Comparison of ENCODE assay signal across 13 cellular contexts in genomic region chr9:132973713-132974112, GRCh38. TPM values are rescaled to one million over a fixed set of nuclear protein-coding genes. Genes with fewer than 3 reads are reported as not detected.
DNase-seq lines count a peak whose midpoint lies in the region; ATAC-seq and TF ChIP-seq lines count a peak whose summit lies in the region.
"Had no signal": no experiment of that assay in that cellular context is flagged by ENCODE, and none has a peak within 500 bp of the region (broad histone marks: within the 10 kb centered on the region; RNA-seq: fewer than 3 reads in every experiment).

No MANE protein-coding gene starts in this region.

- no peak for TF ChIP-seq CTCF in fibroblast of mammary gland (conservative IDR thresholded peaks at IDR 0.05; ENCODE audit: control insufficient read depth, insufficient read depth, low read depth, low read length)

- DNase-seq in NCI-H2196 (lab: John Stamatoyannopoulos, UW; ENCODE audit: unreplicated experiment) (peak; percentile 11), NCI-H2196 treated with DMSO at 0.1 percent for 48 hours (lab: John Stamatoyannopoulos, UW; ENCODE audit: unreplicated experiment) (no peak), GF-D8 (lab: John Stamatoyannopoulos, UW) (peak; percentile 51), RPMI8226 (peak; percentile 51), fibroblast of mammary gland (ENCODE audit: low read depth) (peak; percentile 36), left lobe of liver (ENCODE audit: low spot score) (no peak), LoVo (ENCODE audit: low spot score) (no peak), ureter (ENCODE audit: low spot score) (no peak)
- DNase-seq: midbrain, NCI-H1694 treated with DMSO at 0.1 percent for 48 hours, psoas muscle had no signal

- no peak for ATAC-seq in left lobe of liver

- H3K4me3 ChIP-seq in fibroblast of mammary gland (ENCODE audit: control insufficient read depth, low read depth, low read length) = no peak overlapping the region
- H3K4me3 ChIP-seq: psoas muscle, tibial nerve had no signal

RNA-seq across cellular contexts. Expression of gene GFI1B, which starts 4.8 kb away (rescaled TPM):
- 0.15 TPM for total RNA-seq in left lobe of liver
- not detected for total RNA-seq in ureter
- total RNA-seq: dermis microvascular lymphatic vessel endothelial cell, psoas muscle, tibial nerve had no signal

RNA-seq across cellular contexts. Expression of gene TSC1, which starts 29.3 kb away (rescaled TPM):
- total RNA-seq in left lobe of liver (16.8 TPM), ureter (72.8 TPM)

RNA-seq across cellular contexts. Expression of gene GTF3C5, which starts 57.1 kb away (rescaled TPM):
- total RNA-seq in left lobe of liver = 24.6 TPM
- 60.7 TPM for total RNA-seq in ureter

Comparison
In these comparisons a context has a peak if more than half of its experiments do, and no peak if none do; other contexts are left out.
1. DNase-seq: peak in NCI-H2196 (single experiment), GF-D8 (single experiment), RPMI8226 (single experiment) and fibroblast of mammary gland (single experiment); none in NCI-H2196 treated with DMSO at 0.1 percent for 48 hours (single experiment), left lobe of liver (single experiment), LoVo (single experiment) and ureter (single experiment).